9 cellular contexts compared by ENCODE assay signal in genomic region chr12:3225154-3225795, GRCh38.
DNase-seq lines count a peak whose midpoint lies in the region; ATAC-seq and TF ChIP-seq lines count a peak whose summit lies in the region.
"Had no signal": no experiment of that assay in that cellular context is flagged by ENCODE, and none has a peak within 500 bp of the region (broad histone marks: within the 10 kb centered on the region; RNA-seq: fewer than 3 reads in every experiment).

No MANE protein-coding gene starts in this region.

- no peak for TF ChIP-seq CTCF in HEK293 (tag by site-specific recombination; IDR thresholded peaks at IDR 0.05)
- no peak for TF ChIP-seq CTCF in fibroblast of mammary gland (conservative IDR thresholded peaks at IDR 0.05; ENCODE audit: control insufficient read depth, insufficient read depth, low read depth, low read length)

- ATAC-seq in GM21447 (IDR thresholded peaks at IDR 0.05; ENCODE audit: unreplicated experiment) (no peak), HG02571 (IDR thresholded peaks at IDR 0.05; ENCODE audit: unreplicated experiment) (no peak)

- POLR2A ChIA-PET in HEK293 (lab: Yijun Ruan, JAX) = no interaction called here

- H3K4me3 ChIP-seq in HEK293 (ENCODE audit: low read depth, low read length) = no peak overlapping the region
- no peak overlapping the region for H3K4me3 ChIP-seq in fibroblast of mammary gland (ENCODE audit: control insufficient read depth, low read depth, low read length)

- no peaks in the 10 kb centered on the region for H3K36me3 ChIP-seq in HEK293 (ENCODE audit: control insufficient read depth in 2 of 2, insufficient read depth in 1 of 2, low read length in 2 of 2)

- H3K9me3 ChIP-seq in HEK293 (ENCODE audit: control insufficient read depth, insufficient read depth, low read depth, low read length) = no peaks in the 10 kb centered on the region

- DNase-seq in RPMI7951 (ENCODE audit: low read depth) = peak; percentile 87
- peak; percentile 78 for DNase-seq in fibroblast of mammary gland (ENCODE audit: low read depth)
- peak; percentile 51 for DNase-seq in retina
- no peak for DNase-seq in NCI-H345 (lab: John Stamatoyannopoulos, UW)
- DNase-seq: effector CD8-positive, alpha-beta T cell; GF-D8 had no signal

- H3K27ac ChIP-seq in HEK293 (ENCODE audit: extremely low read depth, low read depth, low read length) = no peak overlapping the region

- no peaks in the 10 kb centered on the region for H3K4me1 ChIP-seq in HEK293 (ENCODE audit: control insufficient read depth, insufficient read depth, low read length)

- CTCF ChIA-PET in HEK293 (lab: Yijun Ruan, JAX) = interaction anchor here (1.1 to 2.0 kb wide), 3 partner anchors 8 to 90 kb away, joined by 3 to 13 read pairs (median 5); no protein-coding TSS in a partner anchor

TF ChIP-seq in HEK293, 187 proteins besides CTCF, POLR2A, EP300 and RAD21:
- no peak for TF ChIP-seq ZNF223 (tag by site-specific recombination; IDR thresholded peaks at IDR 0.05)
- TF ChIP-seq GFI1B (tag by site-specific recombination; IDR thresholded peaks at IDR 0.05) = no peak
- peak; percentile 48 for TF ChIP-seq ZFHX2 (tag by site-specific recombination; conservative IDR thresholded peaks at IDR 0.05)
- peak; percentile 62 for TF ChIP-seq EGR2 (tag by site-specific recombination; IDR thresholded peaks at IDR 0.05; ENCODE audit: low read depth)
